8 cellular contexts compared by ENCODE assay signal in genomic region chr3:23611737-23612295, GRCh38.
A peak's percentile ranks its signal among the peaks of the same experiment; 100 is the strongest.
DNase-seq lines count a peak whose midpoint lies in the region; ATAC-seq and TF ChIP-seq lines count a peak whose summit lies in the region.

No MANE protein-coding gene starts in this region.

- no TSS peak for BruUV-seq in Calu3 (replicated peaks; lab: Mats Ljungman, UMichigan)

- no peaks in the 10 kb centered on the region for H3K36me3 Mint-ChIP-seq in Calu3 (ENCODE audit: insufficient read depth, unreplicated experiment)
- no peaks in the 10 kb centered on the region for H3K36me3 Mint-ChIP-seq in stimulated activated effector memory CD8-positive, alpha-beta T cell treated with anti-CD3 and anti-CD28 coated beads, Interleukin-12 subunit alpha, Interleukin-12 subunit beta, amount 100 ng/mL, for 72 hours

- H3K27ac Mint-ChIP-seq in Calu3 (ENCODE audit: unreplicated experiment), result peak overlapping the region; percentile 39
- H3K27ac Mint-ChIP-seq in stimulated activated effector memory CD8-positive, alpha-beta T cell treated with anti-CD3 and anti-CD28 coated beads, Interleukin-12 subunit alpha, Interleukin-12 subunit beta, amount 100 ng/mL, for 72 hours, result no peak overlapping the region

- peak overlapping the region; percentile 30 for H3K4me3 Mint-ChIP-seq in Calu3 (ENCODE audit: low read depth, unreplicated experiment)
- no peak overlapping the region for H3K4me3 Mint-ChIP-seq in stimulated activated effector memory CD8-positive, alpha-beta T cell treated with anti-CD3 and anti-CD28 coated beads, Interleukin-12 subunit alpha, Interleukin-12 subunit beta, amount 100 ng/mL, for 72 hours

- peaks cover 1% of the 10 kb centered on the region for H3K27me3 Mint-ChIP-seq in Calu3 (ENCODE audit: unreplicated experiment)

- DNase-seq in Calu3, result no peak
- DNase-seq in NCI-H226, result peak; percentile 73
- no peak for DNase-seq in epithelial cell of prostate (ENCODE audit: low read depth, low spot score)
- peak; percentile 49 for DNase-seq in occipital lobe (lab: John Stamatoyannopoulos, UW)
- DNase-seq in NCI-H524 treated with DMSO at 0.1 percent for 48 hours (lab: John Stamatoyannopoulos, UW), result no peak
- DNase-seq in stimulated activated CD8-positive, alpha-beta memory T cell treated with anti-CD3 and anti-CD28 coated beads, Interleukin-4, amount 100 ng/mL, for 48 hours, result no peak
- DNase-seq in activated naive CD4-positive, alpha-beta T cell (lab: John Stamatoyannopoulos, UW), result no peak
- no peak for DNase-seq in stimulated activated effector memory CD8-positive, alpha-beta T cell treated with anti-CD3 and anti-CD28 coated beads, Interleukin-12 subunit alpha, Interleukin-12 subunit beta, amount 100 ng/mL, for 72 hours (ENCODE audit: low spot score in 2 of 2)

- intact Hi-C loops in Calu3 (cut with micrococcal nuclease; ENCODE audit: unreplicated experiment), result no loop called here

- H3K4me1 Mint-ChIP-seq in Calu3 (ENCODE audit: low read depth, unreplicated experiment), result peaks cover 9% of the 10 kb centered on the region
- H3K4me1 Mint-ChIP-seq in stimulated activated effector memory CD8-positive, alpha-beta T cell treated with anti-CD3 and anti-CD28 coated beads, Interleukin-12 subunit alpha, Interleukin-12 subunit beta, amount 100 ng/mL, for 72 hours, result peaks cover 6% of the 10 kb centered on the region

- CTCF ChIA-PET in Calu3 (lab: Charles Lee), result no interaction called here

- no peak for TF ChIP-seq CTCF in Calu3 (IDR thresholded peaks at IDR 0.05; ENCODE audit: unreplicated experiment)

- no peaks in the 10 kb centered on the region for H3K9me3 Mint-ChIP-seq in Calu3 (ENCODE audit: low read depth, unreplicated experiment)
- H3K9me3 Mint-ChIP-seq in stimulated activated effector memory CD8-positive, alpha-beta T cell treated with anti-CD3 and anti-CD28 coated beads, Interleukin-12 subunit alpha, Interleukin-12 subunit beta, amount 100 ng/mL, for 72 hours, result no peaks in the 10 kb centered on the region

- ATAC-seq in stimulated activated effector memory CD8-positive, alpha-beta T cell treated with anti-CD3 and anti-CD28 coated beads, Interleukin-12 subunit alpha, Interleukin-12 subunit beta, amount 100 ng/mL, for 72 hours, result no peak

- H3K27ac ChIP-seq in epithelial cell of prostate, result peak overlapping the region; percentile 75

Comparison
In these comparisons a context has a peak if more than half of its experiments do, and no peak if none do; other contexts are left out.
1. DNase-seq: peak in NCI-H226 (single experiment) and occipital lobe (single experiment); none in Calu3 (single experiment), epithelial cell of prostate (single experiment), NCI-H524 treated with DMSO at 0.1 percent for 48 hours (single experiment), stimulated activated CD8-positive, alpha-beta memory T cell treated with anti-CD3 and anti-CD28 coated beads, Interleukin-4, amount 100 ng/mL, for 48 hours (single experiment), activated naive CD4-positive, alpha-beta T cell (0 of 4) and stimulated activated effector memory CD8-positive, alpha-beta T cell treated with anti-CD3 and anti-CD28 coated beads, Interleukin-12 subunit alpha, Interleukin-12 subunit beta, amount 100 ng/mL, for 72 hours (0 of 2).